In genomic region chr3:156215751-156216150, GRCh38 we compare ENCODE assay signal across 31 cellular contexts.
"Had no signal": no experiment of that assay in that cellular context is flagged by ENCODE, and none has a peak within 500 bp of the region (broad histone marks: within the 10 kb centered on the region; RNA-seq: fewer than 3 reads in every experiment).

No MANE protein-coding gene starts in this region.

- H3K27ac ChIP-seq: ascending aorta, breast epithelium, cardiac muscle cell, colonic mucosa, epithelial cell of prostate, esophagus squamous epithelium, gastroesophageal sphincter had no signal

- H3K4me3 ChIP-seq: ascending aorta, breast epithelium, cardiac muscle cell, colonic mucosa, esophagus squamous epithelium, gastroesophageal sphincter had no signal

- H3K4me1 ChIP-seq: ascending aorta, breast epithelium, colonic mucosa, esophagus squamous epithelium, gastroesophageal sphincter had no signal

- H3K9me3 ChIP-seq: ascending aorta, colonic mucosa, esophagus squamous epithelium, gastroesophageal sphincter had no signal

- ATAC-seq: activated CD4-positive, alpha-beta T cell treated with anti-CD3 and anti-CD28 coated beads for 36 hours; activated naive CD4-positive, alpha-beta T cell treated with anti-CD3 and anti-CD28 coated beads, Interleukin-2, amount 50 U/mL, for 72 hours; activated T-cell treated with anti-CD3 and anti-CD28 coated beads, Interleukin-2, amount 50 U/mL, for 72 hours; gastroesophageal sphincter; T-helper 17 cell had no signal

- H3K36me3 Mint-ChIP-seq: activated naive CD4-positive, alpha-beta T cell treated with anti-CD3 and anti-CD28 coated beads, Interleukin-2, amount 10 ng/mL, durations not matched to agents 7 days and 5 days; activated naive CD8-positive, alpha-beta T cell treated with anti-CD3 and anti-CD28 coated beads, Interleukin-2, amount 10 ng/mL, durations not matched to agents 7 days and 5 days; brain had no signal

- H3K4me1 Mint-ChIP-seq: activated CD4-positive, alpha-beta memory T cell treated with anti-CD3 and anti-CD28 coated beads, Interleukin-2, amount 10 ng/mL, durations not matched to agents 7 days and 5 days; activated CD4-positive, alpha-beta T cell treated with anti-CD3 and anti-CD28 coated beads for 36 hours; activated CD4-positive, alpha-beta T cell treated with anti-CD3 and anti-CD28 coated beads, Interleukin-2, amount 10 ng/mL, durations not matched to agents 7 days and 5 days; activated naive CD4-positive, alpha-beta T cell treated with anti-CD3 and anti-CD28 coated beads, Interleukin-2, amount 10 ng/mL, durations not matched to agents 7 days and 5 days; activated naive CD8-positive, alpha-beta T cell treated with anti-CD3 and anti-CD28 coated beads, Interleukin-2, amount 10 ng/mL, durations not matched to agents 7 days and 5 days; brain; T-helper 17 cell had no signal

- H3K36me3 ChIP-seq: ascending aorta, breast epithelium, cardiac muscle cell, colonic mucosa, esophagus squamous epithelium, gastroesophageal sphincter had no signal

- DNase-seq: activated CD4-positive, alpha-beta memory T cell treated with anti-CD3 and anti-CD28 coated beads, Interleukin-2, amount 10 ng/mL, durations not matched to agents 7 days and 5 days; activated CD4-positive, alpha-beta T cell treated with anti-CD3 and anti-CD28 coated beads for 36 hours; activated CD4-positive, alpha-beta T cell treated with anti-CD3 and anti-CD28 coated beads, Interleukin-2, amount 10 ng/mL, durations not matched to agents 7 days and 5 days; activated CD4-positive, alpha-beta T cell treated with anti-CD3 and anti-CD28 coated beads, Interleukin-2, amount 50 U/mL, for 4 hours; activated CD4-positive, CD25-positive, alpha-beta regulatory T cell; activated CD4-positive, CD25-positive, alpha-beta regulatory T cell treated with anti-CD3 and anti-CD28 coated beads, Interleukin-2, amount 50 U/mL, for 72 hours; activated CD8-positive, alpha-beta memory T cell treated with anti-CD3 and anti-CD28 coated beads, Interleukin-2, amount 50 U/mL, for 48 hours; activated gamma-delta T cell; activated naive CD4-positive, alpha-beta T cell; activated naive CD4-positive, alpha-beta T cell treated with anti-CD3 and anti-CD28 coated beads, Interleukin-2, amount 10 ng/mL, durations not matched to agents 7 days and 5 days; activated naive CD8-positive, alpha-beta T cell treated with anti-CD3 and anti-CD28 coated beads, Interleukin-2, amount 10 ng/mL, durations not matched to agents 7 days and 5 days; activated T-cell treated with anti-CD3 and anti-CD28 coated beads for 4 hours; activated T-cell treated with anti-CD3 and anti-CD28 coated beads, Interleukin-2, amount 50 U/mL, for 24 hours; activated T-cell treated with anti-CD3 and anti-CD28 coated beads, Interleukin-2, amount 50 U/mL, for 72 hours; central memory CD4-positive, alpha-beta T cell; cerebellar nuclear complex; colonic mucosa; effector CD8-positive, alpha-beta T cell; esophagus squamous epithelium; foreskin melanocyte; T-helper 1 cell; T-helper 17 cell had no signal

- H3K4me3 Mint-ChIP-seq: activated CD4-positive, alpha-beta memory T cell treated with anti-CD3 and anti-CD28 coated beads, Interleukin-2, amount 10 ng/mL, durations not matched to agents 7 days and 5 days; activated CD4-positive, alpha-beta T cell treated with anti-CD3 and anti-CD28 coated beads for 36 hours; activated CD4-positive, alpha-beta T cell treated with anti-CD3 and anti-CD28 coated beads, Interleukin-2, amount 10 ng/mL, durations not matched to agents 7 days and 5 days; activated naive CD4-positive, alpha-beta T cell treated with anti-CD3 and anti-CD28 coated beads, Interleukin-2, amount 10 ng/mL, durations not matched to agents 7 days and 5 days; activated naive CD8-positive, alpha-beta T cell treated with anti-CD3 and anti-CD28 coated beads, Interleukin-2, amount 10 ng/mL, durations not matched to agents 7 days and 5 days; activated T-cell treated with anti-CD3 and anti-CD28 coated beads, Interleukin-2, amount 50 U/mL, for 24 hours; activated T-cell treated with anti-CD3 and anti-CD28 coated beads, Interleukin-2, amount 50 U/mL, for 72 hours; brain; T-helper 17 cell had no signal

- H3K27ac Mint-ChIP-seq: activated CD4-positive, alpha-beta memory T cell treated with anti-CD3 and anti-CD28 coated beads, Interleukin-2, amount 10 ng/mL, durations not matched to agents 7 days and 5 days; activated CD4-positive, alpha-beta T cell treated with anti-CD3 and anti-CD28 coated beads for 36 hours; activated CD4-positive, alpha-beta T cell treated with anti-CD3 and anti-CD28 coated beads, Interleukin-2, amount 10 ng/mL, durations not matched to agents 7 days and 5 days; activated naive CD4-positive, alpha-beta T cell treated with anti-CD3 and anti-CD28 coated beads, Interleukin-2, amount 10 ng/mL, durations not matched to agents 7 days and 5 days; activated naive CD4-positive, alpha-beta T cell treated with anti-CD3 and anti-CD28 coated beads, Interleukin-2, amount 50 U/mL, for 72 hours; activated naive CD8-positive, alpha-beta T cell treated with anti-CD3 and anti-CD28 coated beads, Interleukin-2, amount 10 ng/mL, durations not matched to agents 7 days and 5 days; activated T-cell treated with anti-CD3 and anti-CD28 coated beads, Interleukin-2, amount 50 U/mL, for 24 hours; activated T-cell treated with anti-CD3 and anti-CD28 coated beads, Interleukin-2, amount 50 U/mL, for 72 hours; brain; T-helper 17 cell had no signal

- FAIRE-seq: endometrium, endothelial cell of umbilical vein had no signal

- H3K27me3 ChIP-seq: ascending aorta, breast epithelium, cardiac muscle cell, colonic mucosa, esophagus squamous epithelium, gastroesophageal sphincter had no signal

- H3K9me3 Mint-ChIP-seq: activated CD4-positive, alpha-beta memory T cell treated with anti-CD3 and anti-CD28 coated beads, Interleukin-2, amount 10 ng/mL, durations not matched to agents 7 days and 5 days; activated CD4-positive, alpha-beta T cell treated with anti-CD3 and anti-CD28 coated beads, Interleukin-2, amount 10 ng/mL, durations not matched to agents 7 days and 5 days; activated naive CD4-positive, alpha-beta T cell treated with anti-CD3 and anti-CD28 coated beads, Interleukin-2, amount 10 ng/mL, durations not matched to agents 7 days and 5 days; activated naive CD4-positive, alpha-beta T cell treated with anti-CD3 and anti-CD28 coated beads, Interleukin-2, amount 50 U/mL, for 72 hours; activated naive CD8-positive, alpha-beta T cell treated with anti-CD3 and anti-CD28 coated beads, Interleukin-2, amount 10 ng/mL, durations not matched to agents 7 days and 5 days; activated T-cell treated with anti-CD3 and anti-CD28 coated beads, Interleukin-2, amount 50 U/mL, for 24 hours had no signal
